In genomic region chr15:40944510-40945296, GRCh38 we compare ENCODE assay signal across 1 cellular context.
TF ChIP-seq lines count a peak whose summit lies in the region.

No MANE protein-coding gene starts in this region.

TF ChIP-seq in HepG2, 621 proteins besides CTCF, POLR2A, EP300 and RAD21 (continued from another document and continues in another):
- TF ChIP-seq, protein P1, sequence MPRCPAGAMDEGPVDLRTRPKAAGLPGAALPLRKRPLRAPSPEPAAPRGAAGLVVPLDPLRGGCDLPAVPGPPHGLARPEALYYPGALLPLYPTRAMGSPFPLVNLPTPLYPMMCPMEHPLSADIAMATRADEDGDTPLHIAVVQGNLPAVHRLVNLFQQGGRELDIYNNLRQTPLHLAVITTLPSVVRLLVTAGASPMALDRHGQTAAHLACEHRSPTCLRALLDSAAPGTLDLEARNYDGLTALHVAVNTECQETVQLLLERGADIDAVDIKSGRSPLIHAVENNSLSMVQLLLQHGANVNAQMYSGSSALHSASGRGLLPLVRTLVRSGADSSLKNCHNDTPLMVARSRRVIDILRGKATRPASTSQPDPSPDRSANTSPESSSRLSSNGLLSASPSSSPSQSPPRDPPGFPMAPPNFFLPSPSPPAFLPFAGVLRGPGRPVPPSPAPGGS (CRISPR knock-in tag; IDR thresholded peaks at IDR 0.05), result no peak
- TF ChIP-seq, protein P2, sequence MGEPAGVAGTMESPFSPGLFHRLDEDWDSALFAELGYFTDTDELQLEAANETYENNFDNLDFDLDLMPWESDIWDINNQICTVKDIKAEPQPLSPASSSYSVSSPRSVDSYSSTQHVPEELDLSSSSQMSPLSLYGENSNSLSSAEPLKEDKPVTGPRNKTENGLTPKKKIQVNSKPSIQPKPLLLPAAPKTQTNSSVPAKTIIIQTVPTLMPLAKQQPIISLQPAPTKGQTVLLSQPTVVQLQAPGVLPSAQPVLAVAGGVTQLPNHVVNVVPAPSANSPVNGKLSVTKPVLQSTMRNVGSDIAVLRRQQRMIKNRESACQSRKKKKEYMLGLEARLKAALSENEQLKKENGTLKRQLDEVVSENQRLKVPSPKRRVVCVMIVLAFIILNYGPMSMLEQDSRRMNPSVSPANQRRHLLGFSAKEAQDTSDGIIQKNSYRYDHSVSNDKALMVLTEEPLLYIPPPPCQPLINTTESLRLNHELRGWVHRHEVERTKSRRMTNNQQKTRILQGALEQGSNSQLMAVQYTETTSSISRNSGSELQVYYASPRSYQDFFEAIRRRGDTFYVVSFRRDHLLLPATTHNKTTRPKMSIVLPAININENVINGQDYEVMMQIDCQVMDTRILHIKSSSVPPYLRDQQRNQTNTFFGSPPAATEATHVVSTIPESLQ (CRISPR knock-in tag; conservative IDR thresholded peaks at IDR 0.05), result no peak
- TF ChIP-seq ZNF83 (CRISPR knock-in tag; IDR thresholded peaks at IDR 0.05; ENCODE audit: borderline replicate concordance) (no peak), HIVEP1 (CRISPR knock-in tag; IDR thresholded peaks at IDR 0.05) (no peak), ZBTB7B (CRISPR knock-in tag; IDR thresholded peaks at IDR 0.05) (no peak), FOXC1 (CRISPR knock-in tag; IDR thresholded peaks at IDR 0.05; ENCODE audit: borderline replicate concordance) (no peak), MTA3 (CRISPR knock-in tag; IDR thresholded peaks at IDR 0.05) (no peak), TBX3 (IDR thresholded peaks at IDR 0.05; ENCODE audit: borderline replicate concordance) (peak; percentile 98), RORA (CRISPR knock-in tag; IDR thresholded peaks at IDR 0.05) (no peak), PRDM4 (CRISPR knock-in tag; IDR thresholded peaks at IDR 0.05; ENCODE audit: borderline replicate concordance) (no peak), MAFF (IDR thresholded peaks at IDR 0.05; ENCODE audit: low read depth, low read length) (no peak), FOXA1 (IDR thresholded peaks at IDR 0.05) (0 out of 2 replicates have a peak, but pooled peaks have one; percentile 29), FOXA1 (CRISPR knock-in tag; IDR thresholded peaks at IDR 0.05) (peak; percentile 71), ZBTB8A (CRISPR knock-in tag; IDR thresholded peaks at IDR 0.05; ENCODE audit: borderline replicate concordance, low read depth) (no peak), HDAC1 (CRISPR knock-in tag; IDR thresholded peaks at IDR 0.05) (peak; percentile 45; the same call in 1 of the 2 replicates), ZZZ3 (CRISPR knock-in tag; IDR thresholded peaks at IDR 0.05; ENCODE audit: borderline replicate concordance) (no peak), THAP11 (CRISPR knock-in tag; IDR thresholded peaks at IDR 0.05) (no peak), NFRKB (IDR thresholded peaks at IDR 0.05) (no peak), ZNF609 (CRISPR knock-in tag; IDR thresholded peaks at IDR 0.05; ENCODE audit: borderline replicate concordance) (peak; percentile 80), FOXA3 (CRISPR knock-in tag; IDR thresholded peaks at IDR 0.05) (peak; percentile 89), KDM5B (CRISPR knock-in tag; IDR thresholded peaks at IDR 0.05; ENCODE audit: borderline replicate concordance) (no peak), CENPT (CRISPR knock-in tag; IDR thresholded peaks at IDR 0.05; ENCODE audit: low read depth) (no peak), ZNF629 (CRISPR knock-in tag; conservative IDR thresholded peaks at IDR 0.05) (no peak), ZNF768 (CRISPR knock-in tag; IDR thresholded peaks at IDR 0.05) (no peak), TBP (CRISPR knock-in tag; IDR thresholded peaks at IDR 0.05) (no peak), PBX2 (CRISPR knock-in tag; IDR thresholded peaks at IDR 0.05) (no peak), ZNF382 (CRISPR knock-in tag; IDR thresholded peaks at IDR 0.05; ENCODE audit: borderline replicate concordance) (no peak), ETV6 (CRISPR knock-in tag; conservative IDR thresholded peaks at IDR 0.05) (no peak)
- TF ChIP-seq, protein P3, sequence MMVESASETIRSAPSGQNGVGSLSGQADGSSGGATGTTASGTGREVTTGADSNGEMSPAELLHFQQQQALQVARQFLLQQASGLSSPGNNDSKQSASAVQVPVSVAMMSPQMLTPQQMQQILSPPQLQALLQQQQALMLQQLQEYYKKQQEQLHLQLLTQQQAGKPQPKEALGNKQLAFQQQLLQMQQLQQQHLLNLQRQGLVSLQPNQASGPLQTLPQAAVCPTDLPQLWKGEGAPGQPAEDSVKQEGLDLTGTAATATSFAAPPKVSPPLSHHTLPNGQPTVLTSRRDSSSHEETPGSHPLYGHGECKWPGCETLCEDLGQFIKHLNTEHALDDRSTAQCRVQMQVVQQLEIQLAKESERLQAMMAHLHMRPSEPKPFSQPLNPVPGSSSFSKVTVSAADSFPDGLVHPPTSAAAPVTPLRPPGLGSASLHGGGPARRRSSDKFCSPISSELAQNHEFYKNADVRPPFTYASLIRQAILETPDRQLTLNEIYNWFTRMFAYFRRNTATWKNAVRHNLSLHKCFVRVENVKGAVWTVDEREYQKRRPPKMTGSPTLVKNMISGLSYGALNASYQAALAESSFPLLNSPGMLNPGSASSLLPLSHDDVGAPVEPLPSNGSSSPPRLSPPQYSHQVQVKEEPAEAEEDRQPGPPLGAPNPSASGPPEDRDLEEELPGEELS (CRISPR knock-in tag; IDR thresholded peaks at IDR 0.05), result peak; percentile 72
- TF ChIP-seq, protein P4, sequence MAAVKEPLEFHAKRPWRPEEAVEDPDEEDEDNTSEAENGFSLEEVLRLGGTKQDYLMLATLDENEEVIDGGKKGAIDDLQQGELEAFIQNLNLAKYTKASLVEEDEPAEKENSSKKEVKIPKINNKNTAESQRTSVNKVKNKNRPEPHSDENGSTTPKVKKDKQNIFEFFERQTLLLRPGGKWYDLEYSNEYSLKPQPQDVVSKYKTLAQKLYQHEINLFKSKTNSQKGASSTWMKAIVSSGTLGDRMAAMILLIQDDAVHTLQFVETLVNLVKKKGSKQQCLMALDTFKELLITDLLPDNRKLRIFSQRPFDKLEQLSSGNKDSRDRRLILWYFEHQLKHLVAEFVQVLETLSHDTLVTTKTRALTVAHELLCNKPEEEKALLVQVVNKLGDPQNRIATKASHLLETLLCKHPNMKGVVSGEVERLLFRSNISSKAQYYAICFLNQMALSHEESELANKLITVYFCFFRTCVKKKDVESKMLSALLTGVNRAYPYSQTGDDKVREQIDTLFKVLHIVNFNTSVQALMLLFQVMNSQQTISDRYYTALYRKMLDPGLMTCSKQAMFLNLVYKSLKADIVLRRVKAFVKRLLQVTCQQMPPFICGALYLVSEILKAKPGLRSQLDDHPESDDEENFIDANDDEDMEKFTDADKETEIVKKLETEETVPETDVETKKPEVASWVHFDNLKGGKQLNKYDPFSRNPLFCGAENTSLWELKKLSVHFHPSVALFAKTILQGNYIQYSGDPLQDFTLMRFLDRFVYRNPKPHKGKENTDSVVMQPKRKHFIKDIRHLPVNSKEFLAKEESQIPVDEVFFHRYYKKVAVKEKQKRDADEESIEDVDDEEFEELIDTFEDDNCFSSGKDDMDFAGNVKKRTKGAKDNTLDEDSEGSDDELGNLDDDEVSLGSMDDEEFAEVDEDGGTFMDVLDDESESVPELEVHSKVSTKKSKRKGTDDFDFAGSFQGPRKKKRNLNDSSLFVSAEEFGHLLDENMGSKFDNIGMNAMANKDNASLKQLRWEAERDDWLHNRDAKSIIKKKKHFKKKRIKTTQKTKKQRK (IDR thresholded peaks at IDR 0.05; ENCODE audit: low read length), result no peak
- TF ChIP-seq, protein P5, sequence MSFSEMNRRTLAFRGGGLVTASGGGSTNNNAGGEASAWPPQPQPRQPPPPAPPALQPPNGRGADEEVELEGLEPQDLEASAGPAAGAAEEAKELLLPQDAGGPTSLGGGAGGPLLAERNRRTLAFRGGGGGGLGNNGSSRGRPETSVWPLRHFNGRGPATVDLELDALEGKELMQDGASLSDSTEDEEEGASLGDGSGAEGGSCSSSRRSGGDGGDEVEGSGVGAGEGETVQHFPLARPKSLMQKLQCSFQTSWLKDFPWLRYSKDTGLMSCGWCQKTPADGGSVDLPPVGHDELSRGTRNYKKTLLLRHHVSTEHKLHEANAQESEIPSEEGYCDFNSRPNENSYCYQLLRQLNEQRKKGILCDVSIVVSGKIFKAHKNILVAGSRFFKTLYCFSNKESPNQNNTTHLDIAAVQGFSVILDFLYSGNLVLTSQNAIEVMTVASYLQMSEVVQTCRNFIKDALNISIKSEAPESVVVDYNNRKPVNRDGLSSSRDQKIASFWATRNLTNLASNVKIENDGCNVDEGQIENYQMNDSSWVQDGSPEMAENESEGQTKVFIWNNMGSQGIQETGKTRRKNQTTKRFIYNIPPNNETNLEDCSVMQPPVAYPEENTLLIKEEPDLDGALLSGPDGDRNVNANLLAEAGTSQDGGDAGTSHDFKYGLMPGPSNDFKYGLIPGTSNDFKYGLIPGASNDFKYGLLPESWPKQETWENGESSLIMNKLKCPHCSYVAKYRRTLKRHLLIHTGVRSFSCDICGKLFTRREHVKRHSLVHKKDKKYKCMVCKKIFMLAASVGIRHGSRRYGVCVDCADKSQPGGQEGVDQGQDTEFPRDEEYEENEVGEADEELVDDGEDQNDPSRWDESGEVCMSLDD (CRISPR knock-in tag; IDR thresholded peaks at IDR 0.05; ENCODE audit: borderline replicate concordance), result no peak
- TF ChIP-seq, protein P6, sequence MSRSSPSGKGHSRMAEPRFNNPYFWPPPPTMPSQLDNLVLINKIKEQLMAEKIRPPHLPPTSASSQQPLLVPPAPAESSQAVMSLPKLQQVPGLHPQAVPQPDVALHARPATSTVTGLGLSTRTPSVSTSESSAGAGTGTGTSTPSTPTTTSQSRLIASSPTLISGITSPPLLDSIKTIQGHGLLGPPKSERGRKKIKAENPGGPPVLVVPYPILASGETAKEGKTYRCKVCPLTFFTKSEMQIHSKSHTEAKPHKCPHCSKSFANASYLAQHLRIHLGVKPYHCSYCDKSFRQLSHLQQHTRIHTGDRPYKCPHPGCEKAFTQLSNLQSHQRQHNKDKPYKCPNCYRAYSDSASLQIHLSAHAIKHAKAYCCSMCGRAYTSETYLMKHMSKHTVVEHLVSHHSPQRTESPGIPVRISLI (CRISPR knock-in tag; IDR thresholded peaks at IDR 0.05; ENCODE audit: borderline replicate concordance), result no peak
- TF ChIP-seq, protein P7, sequence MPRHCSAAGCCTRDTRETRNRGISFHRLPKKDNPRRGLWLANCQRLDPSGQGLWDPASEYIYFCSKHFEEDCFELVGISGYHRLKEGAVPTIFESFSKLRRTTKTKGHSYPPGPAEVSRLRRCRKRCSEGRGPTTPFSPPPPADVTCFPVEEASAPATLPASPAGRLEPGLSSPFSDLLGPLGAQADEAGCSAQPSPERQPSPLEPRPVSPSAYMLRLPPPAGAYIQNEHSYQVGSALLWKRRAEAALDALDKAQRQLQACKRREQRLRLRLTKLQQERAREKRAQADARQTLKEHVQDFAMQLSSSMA (CRISPR knock-in tag; IDR thresholded peaks at IDR 0.05), result no peak
